7 cellular contexts compared by ENCODE assay signal in the genomic region with DNA sequence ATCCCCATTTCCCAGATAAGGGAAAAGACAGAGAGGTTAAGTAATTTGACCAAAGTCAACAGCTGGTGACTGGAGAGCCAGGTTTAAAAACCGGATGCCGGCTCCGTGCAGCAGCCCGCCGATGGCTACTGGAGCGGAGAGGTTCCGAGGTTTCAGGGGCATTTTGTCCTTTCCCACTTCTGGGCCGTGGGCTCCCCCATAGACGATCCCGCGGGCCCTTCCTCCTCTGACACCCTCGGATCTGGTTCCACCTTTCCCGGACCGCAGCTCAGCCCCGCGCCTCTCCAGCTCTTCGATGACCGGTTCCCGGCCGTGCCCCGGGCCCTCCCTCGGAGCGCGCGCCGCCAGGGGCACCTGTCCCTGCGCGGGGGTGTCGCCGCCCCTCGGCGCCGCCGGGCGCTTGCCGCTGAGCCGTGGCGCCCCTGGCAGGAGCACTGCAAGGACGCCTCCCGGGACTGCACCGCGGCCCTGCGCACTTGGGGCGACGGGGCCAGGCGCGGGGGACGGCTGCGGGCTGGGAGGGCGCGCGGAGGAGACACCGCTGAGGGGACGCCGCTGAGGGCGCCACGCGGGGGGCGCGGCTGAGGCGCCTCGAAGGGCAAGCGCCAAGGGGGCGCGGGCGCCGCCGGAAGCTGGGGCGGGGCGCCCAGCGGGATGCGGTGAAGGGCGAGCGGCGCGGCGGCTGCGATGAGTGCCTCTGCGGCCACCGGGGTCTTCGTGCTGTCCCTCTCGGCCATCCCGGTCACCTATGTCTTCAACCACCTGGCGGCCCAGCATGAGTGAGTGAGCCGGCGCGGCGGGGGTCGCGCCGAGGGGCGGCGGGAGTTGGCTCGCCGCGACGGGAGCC. TPM values are rescaled to one million over a fixed set of nuclear protein-coding genes. Genes with fewer than 3 reads are reported as not detected.
DNase-seq lines count a peak whose midpoint lies in the region; ATAC-seq and TF ChIP-seq lines count a peak whose summit lies in the region.

A gene (plus strand): TSS at position 652 of the 847 bp plus-strand sequence. CDS start 36 bp downstream, at position 688.

- H3K9me3 Mint-ChIP-seq in activated T-cell treated with anti-CD3 and anti-CD28 coated beads, Interleukin-2, amount 50 U/mL, for 72 hours, result peaks cover 0 to 3% of the 10 kb centered on the region in 2 donors
- H3K9me3 Mint-ChIP-seq in Caco-2 (ENCODE audit: unreplicated experiment), result peaks cover 10% of the 10 kb centered on the region

- H3K27me3 ChIP-seq in ovary (no peaks in the 10 kb centered on the region), Caco-2 (replicated peaks; ENCODE audit: control insufficient read depth, insufficient read depth, low read length) (no peaks in the 10 kb centered on the region; the same call in 1 of the 2 replicates)

- POLR2A ChIA-PET in Caco-2 (lab: Charles Lee), result no interaction called here

- H3K4me3 Mint-ChIP-seq in activated T-cell treated with anti-CD3 and anti-CD28 coated beads, Interleukin-2, amount 50 U/mL, for 72 hours, result peak within 1 kb of the TSS; percentile 91 to 92
- H3K4me3 Mint-ChIP-seq in Caco-2 (ENCODE audit: unreplicated experiment), result no peak within 1 kb of the TSS

- H3K36me3 Mint-ChIP-seq in activated T-cell treated with anti-CD3 and anti-CD28 coated beads, Interleukin-2, amount 50 U/mL, for 72 hours (ENCODE audit: insufficient read depth in 2 of 2), result peaks cover 13 to 18% of the 10 kb centered on the region in 2 donors
- no peaks in the 10 kb centered on the region for H3K36me3 Mint-ChIP-seq in Caco-2 (ENCODE audit: insufficient read depth, unreplicated experiment)

- peak; percentile 30 for ATAC-seq in HG02981 (IDR thresholded peaks at IDR 0.05; ENCODE audit: unreplicated experiment)
- peak; percentile 72 to 73 for ATAC-seq in activated T-cell treated with anti-CD3 and anti-CD28 coated beads, Interleukin-2, amount 50 U/mL, for 72 hours (replicated peaks in 1 of 2)

- H3K4me3 ChIP-seq in GM12875 (ENCODE audit: low read depth, low read length) (peak within 1 kb of the TSS; percentile 49), ovary (peak within 1 kb of the TSS; percentile 22), Caco-2 (ENCODE audit: low read depth, low read length) (no peak within 1 kb of the TSS)

- peaks cover 73% of the 10 kb centered on the region for H3K27me3 Mint-ChIP-seq in activated T-cell treated with anti-CD3 and anti-CD28 coated beads, Interleukin-2, amount 50 U/mL, for 72 hours (ENCODE audit: low read depth)
- H3K27me3 Mint-ChIP-seq in Caco-2 (ENCODE audit: insufficient read depth, unreplicated experiment), result peaks cover 6% of the 10 kb centered on the region

- no peak for TF ChIP-seq CTCF in GM12875 (IDR thresholded peaks at IDR 0.05; ENCODE audit: borderline replicate concordance, insufficient read depth, low read depth, low read length)
- no peak for TF ChIP-seq CTCF in ovary (IDR thresholded peaks at IDR 0.05)
- TF ChIP-seq CTCF in Caco-2 (IDR thresholded peaks at IDR 0.05; ENCODE audit: insufficient read depth in 1 of 2, low read depth in 1 of 2, low read length in 1 of 2, severe bottlenecking in 1 of 2, unreplicated experiment in 1 of 2), result no peak

- CTCF ChIA-PET in Caco-2 (lab: Charles Lee), result no interaction called here

- no peak within 1 kb of the TSS for H3K27ac ChIP-seq in ovary

- WGBS in ovary, 3 donors, result 1% methylated on average over 47 to 97 of the region's 97 CpGs

- no peak for TF ChIP-seq EP300 in ovary (IDR thresholded peaks at IDR 0.05)

- no peaks in the 10 kb centered on the region for H3K36me3 ChIP-seq in ovary
- no peaks in the 10 kb centered on the region for H3K36me3 ChIP-seq in Caco-2 (ENCODE audit: control insufficient read depth, insufficient read depth, low read length)

- intact Hi-C loops in ovary (cut with DNase I), result no loop called here
- intact Hi-C loops in Caco-2 (cut with micrococcal nuclease; ENCODE audit: unreplicated experiment), result no loop called here

- peak within 1 kb of the TSS; percentile 74 for H3K27ac Mint-ChIP-seq in activated T-cell treated with anti-CD3 and anti-CD28 coated beads, Interleukin-2, amount 50 U/mL, for 72 hours
- H3K27ac Mint-ChIP-seq in Caco-2 (ENCODE audit: unreplicated experiment), result no peak within 1 kb of the TSS

- no peak for TF ChIP-seq POLR2A in ovary (IDR thresholded peaks at IDR 0.05)

- DNase-seq in activated T-cell treated with anti-CD3 and anti-CD28 coated beads, Interleukin-2, amount 50 U/mL, for 72 hours, result peak; percentile 55 to 67
- peak; percentile 9 for DNase-seq in glomerular visceral epithelial cell (ENCODE audit: extremely low spot score)
- peak in 1 of 5 donors; percentile 18 for DNase-seq in ovary
- DNase-seq in Caco-2, result no peak
- no peak for DNase-seq in NAMALWA (ENCODE audit: low spot score)

- H3K9me3 ChIP-seq in ovary (no peaks in the 10 kb centered on the region), Caco-2 (no peaks in the 10 kb centered on the region)

- H3K4me1 Mint-ChIP-seq in activated T-cell treated with anti-CD3 and anti-CD28 coated beads, Interleukin-2, amount 50 U/mL, for 72 hours (ENCODE audit: low read depth), result peaks cover 20% of the 10 kb centered on the region
- H3K4me1 Mint-ChIP-seq in Caco-2 (ENCODE audit: low read depth, unreplicated experiment), result no peaks in the 10 kb centered on the region

- peaks cover 4% of the 10 kb centered on the region for H3K4me1 ChIP-seq in ovary (ENCODE audit: insufficient read depth)
- no peaks in the 10 kb centered on the region for H3K4me1 ChIP-seq in Caco-2

- no TSS peak for BruUV-seq in Caco-2 (replicated peaks; lab: Mats Ljungman, UMichigan)

RNA-seq across cellular contexts. Expression of the gene that starts here (rescaled TPM):
- 10 to 100 TPM; 25.1 to 31.8 TPM for total RNA-seq in activated T-cell treated with anti-CD3 and anti-CD28 coated beads, Interleukin-2, amount 50 U/mL, for 72 hours
- total RNA-seq in ovary (1 to 10 TPM in 6 of 7 donors, under 1 TPM in 1; 0.76 to 5.9 (median 2.7) TPM), Caco-2 (2022) (not detected in 2 replicates)
- 1 to 10 TPM; 3.4 to 4.9 TPM for polyA plus RNA-seq in ovary

Comparison
In these comparisons a context has a peak if more than half of its experiments do, and no peak if none do; other contexts are left out.
1. DNase-seq: peak in activated T-cell treated with anti-CD3 and anti-CD28 coated beads, Interleukin-2, amount 50 U/mL, for 72 hours (2 of 2) and glomerular visceral epithelial cell (single experiment); none in Caco-2 (0 of 2) and NAMALWA (single experiment).